16 cellular contexts compared by ENCODE assay signal in genomic region chr15:28098360-28098765, GRCh38. TPM values are rescaled to one million over a fixed set of nuclear protein-coding genes. Genes with fewer than 3 reads are reported as not detected.
DNase-seq lines count a peak whose midpoint lies in the region; ATAC-seq and TF ChIP-seq lines count a peak whose summit lies in the region.
"Had no signal": no experiment of that assay in that cellular context is flagged by ENCODE, and none has a peak within 500 bp of the region (broad histone marks: within the 10 kb centered on the region; RNA-seq: fewer than 3 reads in every experiment).

No MANE protein-coding gene starts in this region.

- no peak for DNase-seq in activated naive CD8-positive, alpha-beta T cell treated with anti-CD3 and anti-CD28 coated beads, Interleukin-2, amount 10 ng/mL, durations not matched to agents 7 days and 5 days
- no peak for DNase-seq in activated naive CD8-positive, alpha-beta T cell treated with anti-CD3 and anti-CD28 coated beads for 36 hours
- DNase-seq in T-helper 2 cell treated with Interferon-gamma antibody and Interleukin-4, amounts not matched to agents 5 μg/mL and 100 μg/mL, for 36 hours (ENCODE audit: low spot score): no peak
- DNase-seq in naive B cell (no peak), ureter (ENCODE audit: low spot score) (peak; percentile 31), GM10248 (ENCODE audit: extremely low spot score) (no peak)
- DNase-seq: activated CD4-positive, alpha-beta memory T cell treated with anti-CD3 and anti-CD28 coated beads, Interleukin-2, amount 10 ng/mL, durations not matched to agents 7 days and 5 days; activated gamma-delta T cell; heart right ventricle; left ventricle myocardium inferior; NCI-H1048; uterus had no signal

- TF ChIP-seq CTCF in GM10248 (IDR thresholded peaks at IDR 0.05; ENCODE audit: control extremely low read depth, extremely low read depth, low read depth, missing control alignments): no peak

- H3K4me3 Mint-ChIP-seq in activated naive CD8-positive, alpha-beta T cell treated with anti-CD3 and anti-CD28 coated beads, Interleukin-2, amount 10 ng/mL, durations not matched to agents 7 days and 5 days: peak overlapping the region; percentile 5
- no peak overlapping the region for H3K4me3 Mint-ChIP-seq in activated naive CD8-positive, alpha-beta T cell treated with anti-CD3 and anti-CD28 coated beads for 36 hours
- peak overlapping the region; percentile 31 for H3K4me3 Mint-ChIP-seq in T-helper 2 cell treated with Interferon-gamma antibody and Interleukin-4, amounts not matched to agents 5 μg/mL and 100 μg/mL, for 36 hours
- peak overlapping the region in 7 of 8 donors; percentile 39 to 83 (median 77) for H3K4me3 Mint-ChIP-seq in naive B cell

- no peaks in the 10 kb centered on the region for H3K9me3 Mint-ChIP-seq in activated naive CD8-positive, alpha-beta T cell treated with anti-CD3 and anti-CD28 coated beads, Interleukin-2, amount 10 ng/mL, durations not matched to agents 7 days and 5 days
- H3K9me3 Mint-ChIP-seq in activated naive CD8-positive, alpha-beta T cell treated with anti-CD3 and anti-CD28 coated beads for 36 hours: no peaks in the 10 kb centered on the region
- no peaks in the 10 kb centered on the region for H3K9me3 Mint-ChIP-seq in T-helper 2 cell treated with Interferon-gamma antibody and Interleukin-4, amounts not matched to agents 5 μg/mL and 100 μg/mL, for 36 hours
- peaks cover 0 to 5% (median 2%) of the 10 kb centered on the region in 7 donors for H3K9me3 Mint-ChIP-seq in naive B cell
- H3K9me3 Mint-ChIP-seq: activated CD4-positive, alpha-beta memory T cell treated with anti-CD3 and anti-CD28 coated beads, Interleukin-2, amount 10 ng/mL, durations not matched to agents 7 days and 5 days had no signal

- no peak overlapping the region for H3K27ac Mint-ChIP-seq in activated naive CD8-positive, alpha-beta T cell treated with anti-CD3 and anti-CD28 coated beads, Interleukin-2, amount 10 ng/mL, durations not matched to agents 7 days and 5 days
- no peak overlapping the region for H3K27ac Mint-ChIP-seq in activated naive CD8-positive, alpha-beta T cell treated with anti-CD3 and anti-CD28 coated beads for 36 hours
- no peak overlapping the region for H3K27ac Mint-ChIP-seq in T-helper 2 cell treated with Interferon-gamma antibody and Interleukin-4, amounts not matched to agents 5 μg/mL and 100 μg/mL, for 36 hours
- peak overlapping the region in 1 of 6 donors; percentile 68 for H3K27ac Mint-ChIP-seq in naive B cell
- H3K27ac Mint-ChIP-seq: activated CD4-positive, alpha-beta memory T cell treated with anti-CD3 and anti-CD28 coated beads, Interleukin-2, amount 10 ng/mL, durations not matched to agents 7 days and 5 days had no signal

- H3K27me3 Mint-ChIP-seq in activated naive CD8-positive, alpha-beta T cell treated with anti-CD3 and anti-CD28 coated beads, Interleukin-2, amount 10 ng/mL, durations not matched to agents 7 days and 5 days: peaks cover 52% of the 10 kb centered on the region
- H3K27me3 Mint-ChIP-seq in activated naive CD8-positive, alpha-beta T cell treated with anti-CD3 and anti-CD28 coated beads for 36 hours: peaks cover 61% of the 10 kb centered on the region
- H3K27me3 Mint-ChIP-seq in T-helper 2 cell treated with Interferon-gamma antibody and Interleukin-4, amounts not matched to agents 5 μg/mL and 100 μg/mL, for 36 hours (ENCODE audit: low read depth): peaks cover 60% of the 10 kb centered on the region
- H3K27me3 Mint-ChIP-seq in naive B cell: peaks cover 43 to 60% (median 43%) of the 10 kb centered on the region in 3 donors

- CTCF ChIA-PET in GM10248 (lab: Yijun Ruan, JAX): interaction anchor here (2.0 kb wide), 1 partner anchor 13 kb away, joined by 5 read pairs; no protein-coding TSS in a partner anchor

- POLR2A ChIA-PET in activated naive CD8-positive, alpha-beta T cell treated with anti-CD3 and anti-CD28 coated beads, Interleukin-2, amount 10 ng/mL, durations not matched to agents 7 days and 5 days (lab: Charles Lee): no interaction called here
- POLR2A ChIA-PET in GM10248 (lab: Yijun Ruan, JAX): no interaction called here

- no peak for ATAC-seq in activated naive CD8-positive, alpha-beta T cell treated with anti-CD3 and anti-CD28 coated beads, Interleukin-2, amount 10 ng/mL, durations not matched to agents 7 days and 5 days (ENCODE audit: low read depth)
- ATAC-seq in naive B cell (ENCODE audit: low read depth in 2 of 2) (no peak), HG03469 (IDR thresholded peaks at IDR 0.05; ENCODE audit: unreplicated experiment) (no peak), GM18858 (IDR thresholded peaks at IDR 0.05; ENCODE audit: unreplicated experiment) (no peak)
- ATAC-seq: heart right ventricle had no signal

- H3K36me3 Mint-ChIP-seq in activated naive CD8-positive, alpha-beta T cell treated with anti-CD3 and anti-CD28 coated beads, Interleukin-2, amount 10 ng/mL, durations not matched to agents 7 days and 5 days: no peaks in the 10 kb centered on the region
- no peaks in the 10 kb centered on the region for H3K36me3 Mint-ChIP-seq in activated naive CD8-positive, alpha-beta T cell treated with anti-CD3 and anti-CD28 coated beads for 36 hours
- no peaks in the 10 kb centered on the region for H3K36me3 Mint-ChIP-seq in T-helper 2 cell treated with Interferon-gamma antibody and Interleukin-4, amounts not matched to agents 5 μg/mL and 100 μg/mL, for 36 hours (ENCODE audit: low read depth)
- peaks cover 4 to 17% of the 10 kb centered on the region in 2 donors for H3K36me3 Mint-ChIP-seq in naive B cell

- peaks cover 24% of the 10 kb centered on the region for H3K4me1 Mint-ChIP-seq in activated naive CD8-positive, alpha-beta T cell treated with anti-CD3 and anti-CD28 coated beads, Interleukin-2, amount 10 ng/mL, durations not matched to agents 7 days and 5 days
- H3K4me1 Mint-ChIP-seq in activated naive CD8-positive, alpha-beta T cell treated with anti-CD3 and anti-CD28 coated beads for 36 hours: peaks cover 9% of the 10 kb centered on the region
- H3K4me1 Mint-ChIP-seq in T-helper 2 cell treated with Interferon-gamma antibody and Interleukin-4, amounts not matched to agents 5 μg/mL and 100 μg/mL, for 36 hours (ENCODE audit: low read depth): peaks cover 17% of the 10 kb centered on the region
- peaks cover 25 to 45% (median 41%) of the 10 kb centered on the region in 3 donors for H3K4me1 Mint-ChIP-seq in naive B cell

RNA-seq across cellular contexts. Expression of gene OCA2, which starts 0.8 kb away (rescaled TPM):
- total RNA-seq in activated naive CD8-positive, alpha-beta T cell treated with anti-CD3 and anti-CD28 coated beads, Interleukin-2, amount 10 ng/mL, durations not matched to agents 7 days and 5 days: not detected
- total RNA-seq in activated naive CD8-positive, alpha-beta T cell treated with anti-CD3 and anti-CD28 coated beads for 36 hours: not detected
- polyA plus RNA-seq in naive B cell (ENCODE audit: low read depth in 6 of 6): under 1 TPM in 2 of 6 donors, not detected in 4; 0.09 to 0.23 TPM
- 0.73 TPM for total RNA-seq in ureter
- total RNA-seq: activated CD4-positive, alpha-beta memory T cell treated with anti-CD3 and anti-CD28 coated beads, Interleukin-2, amount 10 ng/mL, durations not matched to agents 7 days and 5 days; epithelial cell of proximal tubule; left ventricle myocardium inferior; T-helper 2 cell treated with Interferon-gamma antibody and Interleukin-4, amounts not matched to agents 100 ng/mL and 5 ng/mL, for 36 hours had no signal
